In the genomic region with DNA sequence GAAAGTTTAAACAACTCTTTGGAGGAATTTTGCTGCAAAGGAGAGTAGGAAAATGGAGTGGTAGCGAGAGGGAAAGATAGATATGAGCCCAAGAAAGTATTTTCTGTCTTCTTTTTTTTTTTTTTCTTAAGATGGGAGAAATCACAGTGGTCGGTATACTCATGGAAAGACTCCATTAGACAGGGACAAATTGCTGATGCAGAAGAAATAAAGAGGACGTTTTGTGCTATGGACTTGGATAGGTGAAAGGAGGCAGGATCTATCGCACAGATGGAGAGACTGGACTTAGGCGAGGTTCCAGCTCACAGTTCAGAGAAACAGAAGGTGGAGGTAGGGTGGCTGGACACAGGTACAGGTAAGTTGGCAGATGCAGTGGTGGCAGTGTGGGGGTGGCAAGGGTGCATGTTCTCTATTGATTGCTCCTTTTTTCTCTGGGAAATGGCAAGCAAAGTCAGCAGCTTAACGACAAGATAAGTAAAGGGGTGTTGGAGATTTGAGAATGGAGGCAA, we compare ENCODE assay signal across 26 cellular contexts.
"Had no signal": no experiment of that assay in that cellular context is flagged by ENCODE, and none has a peak within 500 bp of the region (broad histone marks: within the 10 kb centered on the region; RNA-seq: fewer than 3 reads in every experiment).

No MANE protein-coding gene starts in this region.

- H3K9me3 ChIP-seq: left ventricle myocardium inferior, ovary, right atrium auricular region, stomach, testis, thyroid gland, transverse colon, upper lobe of left lung, vagina had no signal

- H3K4me1 ChIP-seq: thyroid gland, vagina had no signal

- DNase-seq: hypothalamus; immature natural killer cell; kidney; left colon; left ventricle myocardium inferior; mesendoderm; naive B cell; natural killer cell; ovary; stimulated activated CD4-positive, alpha-beta T cell treated with anti-CD3 and anti-CD28 coated beads, Interleukin-12 subunit alpha, Interleukin-12 subunit beta, amount 100 ng/mL, for 4 hours; stimulated activated CD4-positive, alpha-beta T cell treated with anti-CD3 and anti-CD28 coated beads, Interleukin-15, amount 100 ng/mL, for 24 hours; stimulated activated CD4-positive, alpha-beta T cell treated with anti-CD3 and anti-CD28 coated beads, Interleukin-2, amount 100 ng/mL, for 24 hours; stimulated activated CD4-positive, alpha-beta T cell treated with anti-CD3 and anti-CD28 coated beads, Interleukin-4, amount 100 ng/mL, for 1 hour; stimulated activated naive B cell treated with anti-CD40 and anti-IgM and Interleukin-4, amounts not matched to agents 10 μg/mL and 1 μg/mL and 100 μg/mL, for 72 hours; stimulated activated naive CD8-positive, alpha-beta T cell treated with anti-CD3 and anti-CD28 coated beads, Interleukin-15, Interleukin-2, amounts not matched to agents 100 U/mL and 50 U/mL, for 24 hours; stomach; testis; thyroid gland; transverse colon; upper lobe of left lung had no signal

- H3K27ac ChIP-seq: left ventricle myocardium inferior, ovary, right atrium auricular region, skin epidermis, stomach, testis, thyroid gland, transverse colon, upper lobe of left lung, vagina had no signal

- FAIRE-seq: islet of Langerhans, kidney had no signal

- H3K27me3 ChIP-seq: ovary, right atrium auricular region, stomach, testis, thyroid gland, transverse colon, upper lobe of left lung, vagina had no signal

- ATAC-seq: left colon; natural killer cell; sciatic nerve; stimulated activated naive B cell treated with anti-CD40 and anti-IgM and Interleukin-4, amounts not matched to agents 10 μg/mL and 1 μg/mL and 100 μg/mL, for 72 hours; stimulated activated naive CD8-positive, alpha-beta T cell treated with anti-CD3 and anti-CD28 coated beads, Interleukin-15, Interleukin-2, amounts not matched to agents 100 U/mL and 50 U/mL, for 24 hours had no signal

- H3K4me3 ChIP-seq: left ventricle myocardium inferior, lung, ovary, right atrium auricular region, skin epidermis, stomach, testis, thyroid gland, transverse colon, upper lobe of left lung, vagina had no signal

- H3K36me3 ChIP-seq: left ventricle myocardium inferior, ovary, right atrium auricular region, stomach, thyroid gland, transverse colon, upper lobe of left lung, vagina had no signal
